Comparison of ENCODE assay signal across 9 cellular contexts in the genomic region with DNA sequence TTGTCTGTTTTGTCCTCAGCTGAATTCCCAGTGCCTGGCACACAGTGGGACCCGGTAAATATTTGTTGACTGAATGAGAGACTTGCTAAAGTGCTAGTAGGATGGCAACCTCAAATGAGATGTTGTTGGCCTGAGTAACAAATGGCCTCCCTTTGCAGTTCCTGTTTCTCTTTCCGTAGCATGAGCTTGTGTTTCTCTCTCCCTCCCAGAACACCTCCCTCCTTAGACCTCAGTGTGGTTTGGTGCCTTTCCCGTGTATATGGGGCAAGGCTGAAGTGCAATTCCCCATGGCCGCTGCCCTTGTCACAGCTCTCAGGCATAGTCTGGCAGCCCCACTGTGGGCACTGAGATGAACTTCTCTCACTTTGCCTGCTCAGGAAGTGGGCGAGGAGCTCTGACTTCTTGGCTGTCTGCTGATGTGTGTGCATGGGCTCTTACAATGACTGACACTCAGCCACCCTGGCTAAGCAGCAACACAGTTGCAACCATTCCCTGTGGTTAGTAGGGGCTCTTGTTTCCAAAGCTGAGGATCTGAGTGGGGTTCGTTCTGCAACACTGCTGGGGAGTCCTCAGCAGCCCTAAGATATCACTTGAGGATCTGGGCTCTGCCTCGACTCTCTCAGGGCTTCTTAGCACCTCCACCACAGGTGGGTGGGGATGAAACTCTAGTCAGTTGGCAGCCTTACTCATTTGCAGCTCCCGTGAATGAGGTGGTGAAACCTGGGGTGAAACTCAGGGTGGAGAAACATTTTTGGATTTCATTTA.
A peak's percentile ranks its signal among the peaks of the same experiment; 100 is the strongest.
DNase-seq lines count a peak whose midpoint lies in the region; ATAC-seq and TF ChIP-seq lines count a peak whose summit lies in the region.
"Had no signal": no experiment of that assay in that cellular context is flagged by ENCODE, and none has a peak within 500 bp of the region (broad histone marks: within the 10 kb centered on the region; RNA-seq: fewer than 3 reads in every experiment).

No MANE protein-coding gene starts in this region.

- H3K27ac ChIP-seq in esophagus squamous epithelium, result peak overlapping the region in 2 of 4 donors; percentile 11 to 53
- H3K27ac ChIP-seq: A549 had no signal

- H3K4me3 ChIP-seq in esophagus squamous epithelium, result no peak overlapping the region
- H3K4me3 ChIP-seq: A549 had no signal

- no peaks in the 10 kb centered on the region for H3K36me3 ChIP-seq in esophagus squamous epithelium

- WGBS in esophagus squamous epithelium, 2 donors, result 44 to 49% methylated on average over 5 to 6 of the region's 8 CpGs

- peak; percentile 70 for ATAC-seq in HG03442 (IDR thresholded peaks at IDR 0.05; ENCODE audit: unreplicated experiment)
- ATAC-seq: A549 had no signal

- intact Hi-C loops in esophagus squamous epithelium (cut with DNase I), result no loop called here

- peaks cover 0 to 7% (median 0%) of the 10 kb centered on the region in 3 donors for H3K4me1 ChIP-seq in esophagus squamous epithelium
- H3K4me1 ChIP-seq: A549 had no signal

- TF ChIP-seq CTCF in esophagus squamous epithelium (IDR thresholded peaks at IDR 0.05), result no peak

- peak in 1 of 4 donors; percentile 27 for TF ChIP-seq POLR2A in esophagus squamous epithelium (IDR thresholded peaks at IDR 0.05)

- no peaks in the 10 kb centered on the region for H3K27me3 ChIP-seq in esophagus squamous epithelium

- DNase-seq in activated gamma-delta T cell treated with Interleukin-2 at 50 U/mL for 16 hours, result peak; percentile 79
- no peak for DNase-seq in activated gamma-delta T cell (lab: John Stamatoyannopoulos, UW)
- peak; percentile 66 to 70 for DNase-seq in activated CD4-positive, alpha-beta T cell treated with anti-CD3 and anti-CD28 coated beads for 4 hours
- DNase-seq in esophagus squamous epithelium (lab: John Stamatoyannopoulos, UW), result peak; percentile 5
- DNase-seq in stimulated activated CD8-positive, alpha-beta memory T cell treated with anti-CD3 and anti-CD28 coated beads, Interleukin-2, amount 100 ng/mL, for 48 hours (ENCODE audit: low read depth in 2 of 2), result peak; percentile 58 to 62
- no peak for DNase-seq in NCI-H2081 treated with DMSO at 0.1 percent for 48 hours (lab: John Stamatoyannopoulos, UW)
- DNase-seq in AG08395 (ENCODE audit: low spot score), result no peak

- no peaks in the 10 kb centered on the region for H3K9me3 ChIP-seq in esophagus squamous epithelium
- H3K9me3 ChIP-seq: A549 had no signal

Comparison
In these comparisons a context has a peak if more than half of its experiments do, and no peak if none do; other contexts are left out.
1. DNase-seq: peak in activated gamma-delta T cell treated with Interleukin-2 at 50 U/mL for 16 hours (single experiment), activated CD4-positive, alpha-beta T cell treated with anti-CD3 and anti-CD28 coated beads for 4 hours (2 of 2), esophagus squamous epithelium (single experiment) and stimulated activated CD8-positive, alpha-beta memory T cell treated with anti-CD3 and anti-CD28 coated beads, Interleukin-2, amount 100 ng/mL, for 48 hours (2 of 2); none in activated gamma-delta T cell (single experiment), NCI-H2081 treated with DMSO at 0.1 percent for 48 hours (single experiment) and AG08395 (single experiment).